Comparison of ENCODE assay signal across 20 cellular contexts in the genomic region with DNA sequence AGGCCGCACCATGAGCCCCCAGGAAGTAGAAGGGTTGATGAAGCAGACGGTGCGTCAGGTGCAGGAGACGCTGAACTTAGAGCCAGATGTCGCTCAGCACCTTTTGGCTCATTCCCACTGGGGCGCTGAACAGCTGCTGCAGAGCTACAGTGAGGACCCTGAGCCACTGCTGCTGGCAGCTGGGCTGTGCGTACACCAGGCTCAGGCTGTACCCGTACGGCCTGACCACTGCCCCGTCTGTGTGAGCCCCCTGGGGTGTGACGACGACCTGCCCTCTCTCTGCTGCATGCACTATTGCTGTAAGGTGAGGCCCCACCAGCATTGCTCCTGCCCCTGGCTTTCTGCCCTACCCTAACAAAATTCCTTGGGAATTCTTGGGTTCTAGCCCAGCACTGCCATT. TPM values are rescaled to one million over a fixed set of nuclear protein-coding genes. Genes with fewer than 3 reads are reported as not detected.
"Had no signal": no experiment of that assay in that cellular context is flagged by ENCODE, and none has a peak within 500 bp of the region (broad histone marks: within the 10 kb centered on the region; RNA-seq: fewer than 3 reads in every experiment).

No MANE protein-coding gene starts in this region.

- H3K27ac Mint-ChIP-seq: activated naive CD8-positive, alpha-beta T cell treated with anti-CD3 and anti-CD28 coated beads for 36 hours; activated T-cell treated with anti-CD3 and anti-CD28 coated beads, Interleukin-2, amount 50 U/mL, for 72 hours; endodermal cell; mesothelial cell of epicardium; natural killer cell treated with Interleukin-12 subunit alpha and Interleukin-12 subunit beta and Interleukin-15 and Interleukin-18, amount 100 ng/mL, for 72 hours had no signal

- H3K4me3 Mint-ChIP-seq: activated naive CD8-positive, alpha-beta T cell treated with anti-CD3 and anti-CD28 coated beads for 36 hours; activated T-cell treated with anti-CD3 and anti-CD28 coated beads, Interleukin-2, amount 50 U/mL, for 72 hours; endodermal cell; mesothelial cell of epicardium; natural killer cell treated with Interleukin-12 subunit alpha and Interleukin-12 subunit beta and Interleukin-15 and Interleukin-18, amount 100 ng/mL, for 72 hours had no signal

- FAIRE-seq: keratinocyte had no signal

- H3K27me3 Mint-ChIP-seq: activated naive CD8-positive, alpha-beta T cell treated with anti-CD3 and anti-CD28 coated beads for 36 hours; natural killer cell treated with Interleukin-12 subunit alpha and Interleukin-12 subunit beta and Interleukin-15 and Interleukin-18, amount 100 ng/mL, for 72 hours had no signal

- H3K9me3 Mint-ChIP-seq: activated naive CD8-positive, alpha-beta T cell treated with anti-CD3 and anti-CD28 coated beads for 36 hours; activated T-cell treated with anti-CD3 and anti-CD28 coated beads, Interleukin-2, amount 50 U/mL, for 72 hours; endodermal cell; mesothelial cell of epicardium; natural killer cell treated with Interleukin-12 subunit alpha and Interleukin-12 subunit beta and Interleukin-15 and Interleukin-18, amount 100 ng/mL, for 72 hours had no signal

- H3K4me1 Mint-ChIP-seq: endodermal cell, mesothelial cell of epicardium had no signal

- DNase-seq: activated CD4-positive, alpha-beta T cell treated with anti-CD3 and anti-CD28 coated beads for 1 hour; activated CD8-positive, alpha-beta memory T cell treated with anti-CD3 and anti-CD28 coated beads for 24 hours; activated gamma-delta T cell treated with Interleukin-2 at 50 U/mL for 16 hours; activated naive CD8-positive, alpha-beta T cell treated with anti-CD3 and anti-CD28 coated beads for 36 hours; activated T-cell treated with anti-CD3 and anti-CD28 coated beads, Interleukin-2, amount 50 U/mL, for 72 hours; brain microvascular endothelial cell; central memory CD4-positive, alpha-beta T cell; colonic mucosa; endodermal cell; foreskin melanocyte; hypothalamus; stimulated activated CD4-positive, alpha-beta T cell treated with anti-CD3 and anti-CD28 coated beads, Interleukin-4, amount 100 ng/mL, for 1 hour; T-helper 2 cell; WERI-Rb-1 had no signal

RNA-seq across cellular contexts. Expression of a gene that starts 27.1 kb away (rescaled TPM):
- total RNA-seq: smooth muscle cell, thoracic aorta, ureter had no signal
